In genomic region chr2:30677861-30678385, GRCh38 we compare ENCODE assay signal across 25 cellular contexts.
DNase-seq lines count a peak whose midpoint lies in the region; ATAC-seq, FAIRE-seq and TF ChIP-seq lines count a peak whose summit lies in the region.
"Had no signal": no experiment of that assay in that cellular context is flagged by ENCODE, and none has a peak within 500 bp of the region (broad histone marks: within the 10 kb centered on the region; RNA-seq: fewer than 3 reads in every experiment).

No MANE protein-coding gene starts in this region.

- peaks cover 0 to 2% of the 10 kb centered on the region in 2 experiments; a peak in 1 of 5 replicates for H3K4me1 ChIP-seq in K562 (replicated peaks in 1 of 2; ENCODE audit: control insufficient read depth in 2 of 2, insufficient read depth in 2 of 2, low read length in 2 of 2)
- no peaks in the 10 kb centered on the region for H3K4me1 ChIP-seq in neuronal stem cell (ENCODE audit: control insufficient read depth in 2 of 2, insufficient read depth in 1 of 2, low read depth in 1 of 2, low read length in 2 of 2)
- H3K4me1 ChIP-seq: BE2C, Caco-2 had no signal

- ATAC-seq in K562 (peak; percentile 42; the same call in 1 of the 3 replicates), left colon (no peak)
- ATAC-seq: HCT116, PC-3 had no signal

- intact Hi-C loops in K562 (cut with micrococcal nuclease): no loop called here
- intact Hi-C loops in left colon (cut with DNase I, micrococcal nuclease): no loop called here

- H4K91ac ChIP-seq in neuronal stem cell (ENCODE audit: low read depth, low read length, poor library complexity): no peak overlapping the region

- TF ChIP-seq CTCF in K562 (IDR thresholded peaks at IDR 0.05 in 2 of 3, conservative IDR thresholded peaks at IDR 0.05 in 1 of 3; ENCODE audit: insufficient read depth in 2 of 3, low read depth in 1 of 3, low read length in 3 of 3): no peak

- TF ChIP-seq POLR2A in K562 (conservative IDR thresholded peaks at IDR 0.05): no peak

- no peak overlapping the region for H3K4me3 ChIP-seq in K562
- H3K4me3 ChIP-seq in neuronal stem cell (ENCODE audit: low read length in 2 of 2): peak overlapping the region in 1 of 2 donors; percentile 29
- H3K4me3 ChIP-seq: GM23248, MG63 had no signal

- no peak overlapping the region for H3K4ac ChIP-seq in neuronal stem cell (ENCODE audit: low read length)

- H2BK120ac ChIP-seq in neuronal stem cell (ENCODE audit: low read depth, low read length): no peak overlapping the region

- in situ Hi-C loops in K562 (cut with MboI): no loop called here

- peaks cover 9 to 41% of the 10 kb centered on the region in 2 experiments for H3K27me3 ChIP-seq in K562 (ENCODE audit: control insufficient read depth in 2 of 2, insufficient read depth in 2 of 2, low read length in 2 of 2)
- peaks cover 0 to 2% (median 0%) of the 10 kb centered on the region in 3 experiments for H3K27me3 ChIP-seq in neuronal stem cell (ENCODE audit: control insufficient read depth in 3 of 3, insufficient read depth in 3 of 3, low read depth in 1 of 3, low read length in 3 of 3)
- H3K27me3 ChIP-seq: BE2C, MG63 had no signal

- no peaks in the 10 kb centered on the region for H3K9me1 ChIP-seq in K562 (ENCODE audit: control insufficient read depth, insufficient read depth, low read length)

- 10% methylated on average over 5 of the region's 5 CpGs for WGBS in K562 (ENCODE audit: insufficient coverage, low coverage, missing lambda C conversion rate)
- no CpG with 5 or more reads among the region's 5 CpGs for WGBS in neuronal stem cell (ENCODE audit: extremely low coverage in 2 of 2, insufficient read length in 2 of 2, insufficient replicate concordance in 1 of 2), 2 donors

- H3K36me3 ChIP-seq in K562 (ENCODE audit: control insufficient read depth, insufficient read depth, low read length) (no peaks in the 10 kb centered on the region), neuronal stem cell (replicated peaks in 1 of 2; ENCODE audit: control insufficient read depth in 2 of 2, insufficient read depth in 2 of 2, low read length in 2 of 2) (no peaks in the 10 kb centered on the region)
- H3K36me3 ChIP-seq: BE2C, MG63 had no signal

- no peaks in the 10 kb centered on the region for H4K20me1 ChIP-seq in K562 (replicated peaks; ENCODE audit: control insufficient read depth, insufficient read depth, low read length)

- H2AK5ac ChIP-seq in neuronal stem cell (ENCODE audit: low read depth, low read length): no peak overlapping the region

- no peak overlapping the region for H2BK15ac ChIP-seq in neuronal stem cell (ENCODE audit: low read length)

- H3K23ac ChIP-seq in neuronal stem cell (ENCODE audit: low read depth, low read length, poor library complexity): no peak overlapping the region

- POLR2A ChIA-PET in K562 (lab: Yijun Ruan, JAX): interaction anchor here (0.5 to 1.0 kb wide), 2 partner anchors 9 to 412 kb away, joined by 3 to 5 read pairs; no protein-coding TSS in a partner anchor

- peak; percentile 33 for DNase-seq in activated CD8-positive, alpha-beta memory T cell treated with anti-CD3 and anti-CD28 coated beads, Interleukin-2, amount 50 U/mL, for 48 hours
- DNase-seq in activated CD8-positive, alpha-beta memory T cell treated with anti-CD3 and anti-CD28 coated beads for 24 hours: no peak
- no peak for DNase-seq in K562 (ENCODE audit: extremely low read depth in 1 of 4, low spot score in 3 of 4)
- DNase-seq in neuronal stem cell (ENCODE audit: low spot score): no peak
- DNase-seq in ureter (ENCODE audit: low spot score): peak; percentile 8
- DNase-seq in substantia nigra (lab: John Stamatoyannopoulos, UW): no peak
- DNase-seq in left colon: no peak
- DNase-seq: BE2C; Caco-2; CD4-positive, CD25-positive, alpha-beta regulatory T cell; EL; GM23248; Kasumi-1; MG63; NCI-H1048; NCI-H1436 treated with DMSO at 0.1 percent for 48 hours; NCI-H2029; NCI-H2171; NCI-H526; PC-3 had no signal

- no peak overlapping the region for H4K8ac ChIP-seq in neuronal stem cell (ENCODE audit: low read depth, low read length)

- no peak for TF ChIP-seq RAD21 in K562 (CRISPR knock-in tag; conservative IDR thresholded peaks at IDR 0.05 in 1 of 2, IDR thresholded peaks at IDR 0.05 in 1 of 2)

- FAIRE-seq in K562 (lab: Jason Lieb, UNC): no peak
- FAIRE-seq: GM12891, GM18507 had no signal

- H3K79me1 ChIP-seq in neuronal stem cell (ENCODE audit: low read depth, low read length): peaks cover 2% of the 10 kb centered on the region

- H3K14ac ChIP-seq in neuronal stem cell (ENCODE audit: low read length): no peak overlapping the region

- H2AFZ ChIP-seq in K562 (ENCODE audit: low read depth, low read length) (no peak overlapping the region), neuronal stem cell (ENCODE audit: low read length) (no peak overlapping the region)
- H2AFZ ChIP-seq: GM23248 had no signal

- H2BK5ac ChIP-seq in neuronal stem cell (ENCODE audit: low read length): peak overlapping the region; percentile 39

- no peak overlapping the region for H3K18ac ChIP-seq in neuronal stem cell (ENCODE audit: low read length)

- no peaks in the 10 kb centered on the region for H3K79me2 ChIP-seq in K562 (ENCODE audit: control insufficient read depth, insufficient read depth, low read length)

- no peak for TF ChIP-seq EP300 in K562 (IDR thresholded peaks at IDR 0.05; ENCODE audit: low read length)

- BruUV-seq in K562 (replicated peaks; lab: Mats Ljungman, UMichigan): no TSS peak

- H2BK12ac ChIP-seq in neuronal stem cell (ENCODE audit: low read length): no peak overlapping the region

- H3K4me2 ChIP-seq in K562 (ENCODE audit: insufficient read depth, low read length) (no peak overlapping the region), neuronal stem cell (ENCODE audit: insufficient read depth, low read length, poor library complexity, severe bottlenecking) (no peak overlapping the region)

- H3K9me3 ChIP-seq in K562 (replicated peaks; ENCODE audit: control insufficient read depth, insufficient read depth, low read depth, low read length) (no peaks in the 10 kb centered on the region), neuronal stem cell (replicated peaks in 1 of 2; ENCODE audit: control insufficient read depth in 2 of 2, insufficient read depth in 1 of 2, low read depth in 1 of 2, low read length in 2 of 2) (no peaks in the 10 kb centered on the region)
- H3K9me3 ChIP-seq: BE2C had no signal

- no peak overlapping the region for H3K9ac ChIP-seq in K562 (ENCODE audit: insufficient read depth in 1 of 2, low read depth in 2 of 2, low read length in 2 of 2)
- H3K9ac ChIP-seq in neuronal stem cell (ENCODE audit: low read depth, low read length, poor library complexity): no peak overlapping the region
- H3K9ac ChIP-seq: GM23248 had no signal

- no peak overlapping the region for H3K27ac ChIP-seq in K562 (ENCODE audit: extremely low read depth, low read depth, low read length)
- H3K27ac ChIP-seq in neuronal stem cell (replicated peaks; ENCODE audit: low read length): no peak overlapping the region
- no peak overlapping the region for H3K27ac ChIP-seq in substantia nigra (ENCODE audit: low read depth, low read length, poor library complexity, severe bottlenecking)
- H3K27ac ChIP-seq: GM23248, HL-60, RWPE1 had no signal

- CTCF ChIA-PET in K562 (lab: Yijun Ruan, JAX; ENCODE audit: low intra/inter-chr PET ratio): no interaction called here

TF ChIP-seq in K562, 482 proteins besides CTCF, POLR2A, EP300 and RAD21:
- TF ChIP-seq ZNF785 (CRISPR knock-in tag; IDR thresholded peaks at IDR 0.05): no peak
- TF ChIP-seq MAFG (tag; conservative IDR thresholded peaks at IDR 0.05): no peak
- TF ChIP-seq, protein P1, sequence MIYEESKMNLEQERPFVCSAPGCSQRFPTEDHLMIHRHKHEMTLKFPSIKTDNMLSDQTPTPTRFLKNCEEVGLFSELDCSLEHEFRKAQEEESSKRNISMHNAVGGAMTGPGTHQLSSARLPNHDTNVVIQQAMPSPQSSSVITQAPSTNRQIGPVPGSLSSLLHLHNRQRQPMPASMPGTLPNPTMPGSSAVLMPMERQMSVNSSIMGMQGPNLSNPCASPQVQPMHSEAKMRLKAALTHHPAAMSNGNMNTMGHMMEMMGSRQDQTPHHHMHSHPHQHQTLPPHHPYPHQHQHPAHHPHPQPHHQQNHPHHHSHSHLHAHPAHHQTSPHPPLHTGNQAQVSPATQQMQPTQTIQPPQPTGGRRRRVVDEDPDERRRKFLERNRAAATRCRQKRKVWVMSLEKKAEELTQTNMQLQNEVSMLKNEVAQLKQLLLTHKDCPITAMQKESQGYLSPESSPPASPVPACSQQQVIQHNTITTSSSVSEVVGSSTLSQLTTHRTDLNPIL (CRISPR knock-in tag; IDR thresholded peaks at IDR 0.05): no peak
- TF ChIP-seq FOXM1 (IDR thresholded peaks at IDR 0.05; ENCODE audit: low read depth): no peak
- no peak for TF ChIP-seq FOXM1 (CRISPR knock-in tag; IDR thresholded peaks at IDR 0.05; ENCODE audit: low read depth)
- TF ChIP-seq THAP7 (CRISPR knock-in tag; IDR thresholded peaks at IDR 0.05): no peak
- TF ChIP-seq POU5F1 (IDR thresholded peaks at IDR 0.05; ENCODE audit: borderline replicate concordance, low read depth, low read length, partially characterized antibody): no peak
- TF ChIP-seq ZNF780A (CRISPR knock-in tag; IDR thresholded peaks at IDR 0.05): no peak
- TF ChIP-seq SUPT5H (IDR thresholded peaks at IDR 0.05): no peak
- no peak for TF ChIP-seq MAX (CRISPR knock-in tag; IDR thresholded peaks at IDR 0.05)
- no peak for TF ChIP-seq NR1H2 (CRISPR knock-in tag; IDR thresholded peaks at IDR 0.05)
- TF ChIP-seq HIVEP1 (CRISPR knock-in tag; IDR thresholded peaks at IDR 0.05): no peak
- no peak for TF ChIP-seq PHB2 (IDR thresholded peaks at IDR 0.05; ENCODE audit: low read depth)
- no peak for TF ChIP-seq EP400 (IDR thresholded peaks at IDR 0.05)
- no peak for TF ChIP-seq TCF7L2 (IDR thresholded peaks at IDR 0.05; ENCODE audit: low read depth, low read length)

Comparison
In these comparisons a context has a peak if more than half of its experiments do, and no peak if none do; other contexts are left out.
1. DNase-seq: peak in activated CD8-positive, alpha-beta memory T cell treated with anti-CD3 and anti-CD28 coated beads, Interleukin-2, amount 50 U/mL, for 48 hours (single experiment) and ureter (single experiment); none in activated CD8-positive, alpha-beta memory T cell treated with anti-CD3 and anti-CD28 coated beads for 24 hours (single experiment), K562 (0 of 4), neuronal stem cell (single experiment), substantia nigra (0 of 49) and left colon (0 of 2).